ENCODE assay signal across 8 cellular contexts in genomic region chr7:75092892-75093249, GRCh38. TPM values are rescaled to one million over a fixed set of nuclear protein-coding genes. Genes with fewer than 3 reads are reported as not detected.
A peak's percentile ranks its signal among the peaks of the same experiment; 100 is the strongest.
DNase-seq lines count a peak whose midpoint lies in the region; ATAC-seq, FAIRE-seq and TF ChIP-seq lines count a peak whose summit lies in the region.
"Not testable (repeated sequence)": the region's sequence is repeated elsewhere in the genome, so short reads cannot be mapped to it uniquely, and the experiment has no call there.

No MANE protein-coding gene starts in this region.

- H3K27ac ChIP-seq in KMS-11 (peak overlapping the region; percentile 71), small intestine (ENCODE audit: low read depth in 1 of 2, low read length in 1 of 2) (peak overlapping the region; percentile 94 to 97), tibial artery (peak overlapping the region; percentile 84 to 96)

- not testable (repeated sequence) for H3K9me3 Mint-ChIP-seq in activated CD8-positive, alpha-beta T cell treated with anti-CD3 and anti-CD28 coated beads, Interleukin-2, amount 10 ng/mL, durations not matched to agents 7 days and 5 days (ENCODE audit: insufficient read depth)

- H3K4me3 ChIP-seq in KMS-11 (IDR thresholded peaks at IDR 0.05; ENCODE audit: insufficient read depth, low read depth, low read length), result not testable (repeated sequence)
- peak overlapping the region; percentile 64 to 73 for H3K4me3 ChIP-seq in small intestine (ENCODE audit: low read depth in 1 of 2, low read length in 2 of 2)
- H3K4me3 ChIP-seq in tibial artery, result peak overlapping the region; percentile 60

- H3K27me3 ChIP-seq in KMS-11 (ENCODE audit: insufficient read depth, low read depth); small intestine (ENCODE audit: control insufficient read depth in 2 of 2, insufficient read depth in 2 of 2, low read length in 2 of 2); tibial artery: not testable (repeated sequence)

- peak; percentile 96 for DNase-seq in activated CD8-positive, alpha-beta T cell treated with anti-CD3 and anti-CD28 coated beads, Interleukin-2, amount 10 ng/mL, durations not matched to agents 7 days and 5 days
- DNase-seq in central memory CD4-positive, alpha-beta T cell, result peak; percentile 95
- peak; percentile 92 to 95 for DNase-seq in left colon
- DNase-seq in small intestine, result not testable (repeated sequence)
- DNase-seq in tibial artery, result peak; percentile 93 to 98

- ATAC-seq in GM18520 (IDR thresholded peaks at IDR 0.05; ENCODE audit: unreplicated experiment), result peak; percentile 97
- ATAC-seq in HG02610 (IDR thresholded peaks at IDR 0.05; ENCODE audit: unreplicated experiment), result peak; percentile 95
- peak; percentile 98 for ATAC-seq in activated CD8-positive, alpha-beta T cell treated with anti-CD3 and anti-CD28 coated beads, Interleukin-2, amount 10 ng/mL, durations not matched to agents 7 days and 5 days
- ATAC-seq in left colon, result peak; percentile 98

- CTCF ChIA-PET in activated CD8-positive, alpha-beta T cell treated with anti-CD3 and anti-CD28 coated beads, Interleukin-2, amount 10 ng/mL, durations not matched to agents 7 days and 5 days (lab: Charles Lee), result not testable (repeated sequence)

- 2% methylated on average over 21 of the region's 41 CpGs; no CpG with 5 or more reads in 2 of the 3 donors for WGBS in small intestine, 3 donors

- not testable (repeated sequence) for H3K4me3 Mint-ChIP-seq in activated CD8-positive, alpha-beta T cell treated with anti-CD3 and anti-CD28 coated beads, Interleukin-2, amount 10 ng/mL, durations not matched to agents 7 days and 5 days

- peak overlapping the region; percentile 80 for H3K9ac ChIP-seq in KMS-11

- not testable (repeated sequence) for FAIRE-seq in small intestine (lab: Jason Lieb, UNC)

- H3K36me3 Mint-ChIP-seq in activated CD8-positive, alpha-beta T cell treated with anti-CD3 and anti-CD28 coated beads, Interleukin-2, amount 10 ng/mL, durations not matched to agents 7 days and 5 days (ENCODE audit: low read depth), result not testable (repeated sequence)

- not testable (repeated sequence) for H3K9me3 ChIP-seq in small intestine (ENCODE audit: control insufficient read depth, low read depth); tibial artery

- POLR2A ChIA-PET in activated CD8-positive, alpha-beta T cell treated with anti-CD3 and anti-CD28 coated beads, Interleukin-2, amount 10 ng/mL, durations not matched to agents 7 days and 5 days (lab: Charles Lee), result not testable (repeated sequence)

- not testable (repeated sequence) for H4K20me1 ChIP-seq in KMS-11 (ENCODE audit: insufficient read depth)

- H3K4me2 ChIP-seq in KMS-11, result not testable (repeated sequence)

- H3K4me1 ChIP-seq in KMS-11 (ENCODE audit: low read depth, poor library complexity, severe bottlenecking); small intestine (ENCODE audit: control insufficient read depth in 2 of 2, insufficient read depth in 1 of 2, low read depth in 1 of 2, low read length in 1 of 2); tibial artery: not testable (repeated sequence)

- not testable (repeated sequence) for H3K79me2 ChIP-seq in KMS-11 (ENCODE audit: insufficient read depth, low read depth)

- H3K36me3 ChIP-seq in KMS-11 (ENCODE audit: insufficient read depth); small intestine (ENCODE audit: control insufficient read depth in 2 of 2, insufficient read depth in 2 of 2, low read length in 2 of 2); tibial artery: not testable (repeated sequence)

- peak overlapping the region; percentile 75; the same call in 1 of the 2 replicates for H2AFZ ChIP-seq in KMS-11 (ENCODE audit: low read depth)

- H3K4me1 Mint-ChIP-seq in activated CD8-positive, alpha-beta T cell treated with anti-CD3 and anti-CD28 coated beads, Interleukin-2, amount 10 ng/mL, durations not matched to agents 7 days and 5 days (ENCODE audit: low read depth), result not testable (repeated sequence)

- intact Hi-C loops in left colon (cut with DNase I, micrococcal nuclease); tibial artery (cut with DNase I; ENCODE audit: low total_unique reads): not testable (repeated sequence)

- not testable (repeated sequence) for H3K27me3 Mint-ChIP-seq in activated CD8-positive, alpha-beta T cell treated with anti-CD3 and anti-CD28 coated beads, Interleukin-2, amount 10 ng/mL, durations not matched to agents 7 days and 5 days (ENCODE audit: low read depth)

- not testable (repeated sequence) for TF ChIP-seq CTCF in KMS-11 (conservative IDR thresholded peaks at IDR 0.05; ENCODE audit: low read depth, low read length); tibial artery (IDR thresholded peaks at IDR 0.05)

- not testable (repeated sequence) for H3K27ac Mint-ChIP-seq in activated CD8-positive, alpha-beta T cell treated with anti-CD3 and anti-CD28 coated beads, Interleukin-2, amount 10 ng/mL, durations not matched to agents 7 days and 5 days

RNA-seq across cellular contexts. Expression of gene GTF2IRD2B, which starts 0.5 kb away (rescaled TPM):
- total RNA-seq in activated CD8-positive, alpha-beta T cell treated with anti-CD3 and anti-CD28 coated beads, Interleukin-2, amount 10 ng/mL, durations not matched to agents 7 days and 5 days, result 10 to 100 TPM; 24.6 to 25.6 TPM
- 10 to 100 TPM; 27.6 to 44.4 TPM for total RNA-seq in left colon
- 10 to 100 TPM in 2 of 3 donors, 1 to 10 TPM in 1; 5.1 to 10.5 (median 10.3) TPM for polyA plus RNA-seq in small intestine

RNA-seq across cellular contexts. Expression of gene RCC1L, which starts 19.3 kb away (rescaled TPM):
- 10 to 100 TPM; 40.8 to 42.9 TPM for total RNA-seq in activated CD8-positive, alpha-beta T cell treated with anti-CD3 and anti-CD28 coated beads, Interleukin-2, amount 10 ng/mL, durations not matched to agents 7 days and 5 days
- total RNA-seq in left colon, result 10 to 100 TPM; 34.0 to 40.8 TPM
- 10 to 100 TPM; 24.0 to 45.1 (median 27.5) TPM for polyA plus RNA-seq in small intestine
